Comparison of ENCODE assay signal across 13 cellular contexts in genomic region chr1:177975588-177976495, GRCh38. TPM values are rescaled to one million over a fixed set of nuclear protein-coding genes. Genes with fewer than 3 reads are reported as not detected.
DNase-seq lines count a peak whose midpoint lies in the region; FAIRE-seq and TF ChIP-seq lines count a peak whose summit lies in the region.
"Had no signal": no experiment of that assay in that cellular context is flagged by ENCODE, and none has a peak within 500 bp of the region (broad histone marks: within the 10 kb centered on the region; RNA-seq: fewer than 3 reads in every experiment).

No MANE protein-coding gene starts in this region.

- H3K36me3 ChIP-seq in SJCRH30: no peaks in the 10 kb centered on the region
- H3K36me3 ChIP-seq in BE2C: no peaks in the 10 kb centered on the region

- H3K27ac ChIP-seq in epithelial cell of prostate (peak overlapping the region; percentile 11), SJCRH30 (no peak overlapping the region)

- TF ChIP-seq CTCF in BE2C (IDR thresholded peaks at IDR 0.05; ENCODE audit: low read depth, low read length): no peak

- no peaks in the 10 kb centered on the region for H3K9me3 ChIP-seq in SJCRH30 (replicated peaks)
- no peaks in the 10 kb centered on the region for H3K9me3 ChIP-seq in BE2C

- H3K4me3 ChIP-seq in SJCRH30 (no peak overlapping the region), BE2C (ENCODE audit: low read depth, low read length) (no peak overlapping the region)
- H3K4me3 ChIP-seq: lung had no signal

- H3K27me3 ChIP-seq in SJCRH30 (no peaks in the 10 kb centered on the region), BE2C (no peaks in the 10 kb centered on the region)

- DNase-seq in H54 (ENCODE audit: insufficient read length, low spot score): peak; percentile 44
- DNase-seq in RKO (ENCODE audit: low spot score): peak; percentile 32
- DNase-seq in epithelial cell of prostate (ENCODE audit: low read depth, low spot score): no peak
- DNase-seq in renal cortical epithelial cell (ENCODE audit: low read depth): peak; percentile 92
- DNase-seq in SJCRH30: no peak
- DNase-seq in DMS114 treated with DMSO at 0.1 percent for 48 hours (lab: John Stamatoyannopoulos, UW; ENCODE audit: unreplicated experiment): no peak
- no peak for DNase-seq in BE2C
- DNase-seq: activated CD4-positive, alpha-beta T cell treated with anti-CD3 and anti-CD28 coated beads, Interleukin-2, amount 10 ng/mL, durations not matched to agents 24 days and 14 days; NCI-H1048; NCI-H524; stimulated activated CD4-positive, alpha-beta T cell treated with anti-CD3 and anti-CD28 coated beads, Interleukin-4, amount 100 ng/mL, for 24 hours had no signal

- FAIRE-seq in H54 (lab: Jason Lieb, UNC): no peak

- TF ChIP-seq POLR2A in H54 (IDR thresholded peaks at IDR 0.05; ENCODE audit: low read depth, low read length): no peak

- H3K4me1 ChIP-seq in SJCRH30 (no peaks in the 10 kb centered on the region), BE2C (no peaks in the 10 kb centered on the region)

RNA-seq across cellular contexts. Expression of gene SEC16B, which starts 6.0 kb away (rescaled TPM):
- 0.35 and 1.2 TPM in 2 replicates for total RNA-seq in renal cortical epithelial cell
- total RNA-seq in SJCRH30 (2014; rRNA removed; shearing (Covaris generic)): 0.04 and 0.08 TPM in 2 replicates
- polyA plus RNA-seq in BE2C (2012; ENCODE audit: insufficient read depth, insufficient read length, low read depth): not detected
- total RNA-seq: activated CD4-positive, alpha-beta T cell treated with anti-CD3 and anti-CD28 coated beads, Interleukin-2, amount 10 ng/mL, durations not matched to agents 24 days and 14 days; activated T-helper 2 cell treated with anti-CD3 and anti-CD28 coated beads, Interferon-gamma antibody, Interleukin-2, Interleukin-4, amounts not matched to agents 10 μg/mL and 5 μg/mL and 100 μg/mL, durations not matched to agents 14 hours and 24 hours and 36 hours had no signal

Comparison
In these comparisons a context has a peak if more than half of its experiments do, and no peak if none do; other contexts are left out.
1. DNase-seq: peak in H54 (single experiment), RKO (single experiment) and renal cortical epithelial cell (single experiment); none in epithelial cell of prostate (single experiment), SJCRH30 (0 of 2), DMS114 treated with DMSO at 0.1 percent for 48 hours (single experiment) and BE2C (single experiment).